ENCODE assay signal across 21 cellular contexts in genomic region chr4:159204566-159204965, GRCh38.
DNase-seq lines count a peak whose midpoint lies in the region; ATAC-seq and TF ChIP-seq lines count a peak whose summit lies in the region.
"Had no signal": no experiment of that assay in that cellular context is flagged by ENCODE, and none has a peak within 500 bp of the region (broad histone marks: within the 10 kb centered on the region; RNA-seq: fewer than 3 reads in every experiment).

No MANE protein-coding gene starts in this region.

- peaks cover 2% of the 10 kb centered on the region for H3K36me3 Mint-ChIP-seq in T-helper 1 cell treated with Interleukin-12 subunit alpha and Interleukin-12 subunit beta and Interleukin-4 antibody, amounts not matched to agents 30 μg/mL and 1 μg/mL, for 36 hours (ENCODE audit: low read depth)
- peaks cover 16% of the 10 kb centered on the region for H3K36me3 Mint-ChIP-seq in endodermal cell (ENCODE audit: low read depth)

- no peaks in the 10 kb centered on the region for H3K9me3 Mint-ChIP-seq in T-helper 1 cell treated with Interleukin-12 subunit alpha and Interleukin-12 subunit beta and Interleukin-4 antibody, amounts not matched to agents 30 μg/mL and 1 μg/mL, for 36 hours
- no peaks in the 10 kb centered on the region for H3K9me3 Mint-ChIP-seq in endodermal cell
- H3K9me3 Mint-ChIP-seq: CD4-positive, alpha-beta memory T cell; memory B cell had no signal

- TF ChIP-seq CTCF in GM12865 (IDR thresholded peaks at IDR 0.05; ENCODE audit: insufficient read depth, low read depth, low read length, missing control alignments) = no peak
- TF ChIP-seq CTCF in endodermal cell (conservative IDR thresholded peaks at IDR 0.05) = no peak
- TF ChIP-seq CTCF in omental fat pad (IDR thresholded peaks at IDR 0.05) = no peak

- H3K4me1 ChIP-seq in endodermal cell (ENCODE audit: control insufficient read depth, insufficient read depth, low read length) = peaks cover 3% of the 10 kb centered on the region

- peak; percentile 87 for DNase-seq in NCI-H748 (lab: John Stamatoyannopoulos, UW; ENCODE audit: unreplicated experiment)
- no peak for DNase-seq in NCI-H748 treated with DMSO at 0.1 percent for 48 hours (lab: John Stamatoyannopoulos, UW)
- peak; percentile 62 for DNase-seq in GM12865 (ENCODE audit: low read depth)
- DNase-seq in endodermal cell = no peak
- no peak for DNase-seq in omental fat pad (ENCODE audit: low spot score)
- DNase-seq in NK-92 (lab: John Stamatoyannopoulos, UW; ENCODE audit: unreplicated experiment) = no peak
- no peak for DNase-seq in EL
- DNase-seq: activated CD4-positive, alpha-beta T cell treated with anti-CD3 and anti-CD28 coated beads, Interleukin-2, amount 50 U/mL, for 1 hour; activated CD8-positive, alpha-beta memory T cell treated with anti-CD3 and anti-CD28 coated beads, Interleukin-2, amount 50 U/mL, for 48 hours; activated effector memory CD4-positive, alpha-beta T cell treated with anti-CD3 and anti-CD28 coated beads, Interleukin-2, amount 50 U/mL, for 16 hours; brain microvascular endothelial cell; CD4-positive, alpha-beta memory T cell; GM23248; kidney glomerular epithelial cell; NCI-H2107; NCI-H510A; nucleus accumbens; upper lobe of left lung had no signal

- H3K4me1 Mint-ChIP-seq in T-helper 1 cell treated with Interleukin-12 subunit alpha and Interleukin-12 subunit beta and Interleukin-4 antibody, amounts not matched to agents 30 μg/mL and 1 μg/mL, for 36 hours (ENCODE audit: low read depth) = peaks cover 37% of the 10 kb centered on the region
- H3K4me1 Mint-ChIP-seq in endodermal cell = peaks cover 43% of the 10 kb centered on the region

- no peaks in the 10 kb centered on the region for H3K27me3 Mint-ChIP-seq in T-helper 1 cell treated with Interleukin-12 subunit alpha and Interleukin-12 subunit beta and Interleukin-4 antibody, amounts not matched to agents 30 μg/mL and 1 μg/mL, for 36 hours (ENCODE audit: low read depth)
- H3K27me3 Mint-ChIP-seq in endodermal cell (ENCODE audit: insufficient read depth) = no peaks in the 10 kb centered on the region
- H3K27me3 Mint-ChIP-seq: CD4-positive, alpha-beta memory T cell had no signal

- no peaks in the 10 kb centered on the region for H3K9me3 ChIP-seq in endodermal cell (ENCODE audit: control insufficient read depth, low read length)
- H3K9me3 ChIP-seq: upper lobe of left lung had no signal

- ATAC-seq in omental fat pad (ENCODE audit: low FRiP score) = no peak

- H3K9ac ChIP-seq in endodermal cell (ENCODE audit: extremely low read depth, low read length, poor library complexity, severe bottlenecking) = no peak overlapping the region
- H3K9ac ChIP-seq: GM23248 had no signal

- H3K27me3 ChIP-seq in endodermal cell (ENCODE audit: control insufficient read depth, insufficient read depth, low read length, poor library complexity, severe bottlenecking) = no peaks in the 10 kb centered on the region
- H3K27me3 ChIP-seq: brain microvascular endothelial cell, upper lobe of left lung had no signal

- H3K4me3 Mint-ChIP-seq in T-helper 1 cell treated with Interleukin-12 subunit alpha and Interleukin-12 subunit beta and Interleukin-4 antibody, amounts not matched to agents 30 μg/mL and 1 μg/mL, for 36 hours = no peak overlapping the region
- peak overlapping the region; percentile 14 for H3K4me3 Mint-ChIP-seq in endodermal cell
- H3K4me3 Mint-ChIP-seq: memory B cell had no signal

- H3K27ac Mint-ChIP-seq in T-helper 1 cell treated with Interleukin-12 subunit alpha and Interleukin-12 subunit beta and Interleukin-4 antibody, amounts not matched to agents 30 μg/mL and 1 μg/mL, for 36 hours = peak overlapping the region; percentile 53
- peak overlapping the region; percentile 78 for H3K27ac Mint-ChIP-seq in endodermal cell
- H3K27ac Mint-ChIP-seq: memory B cell had no signal

- 64 to 86% methylated on average over 6 of the region's 6 CpGs for WGBS in endodermal cell (ENCODE audit: insufficient coverage in 1 of 2, insufficient read length in 1 of 2), 2 experiments

- no peak overlapping the region for H3K27ac ChIP-seq in endodermal cell (ENCODE audit: low read depth, low read length)
- H3K27ac ChIP-seq: brain microvascular endothelial cell, GM23248, SK-N-MC, upper lobe of left lung had no signal

- H3K4me3 ChIP-seq in GM12865 (ENCODE audit: low read depth, low read length) (no peak overlapping the region), endodermal cell (ENCODE audit: low read length) (peak overlapping the region; percentile 67)
- H3K4me3 ChIP-seq: GM23248, SK-N-MC, upper lobe of left lung had no signal

- peaks cover 6% of the 10 kb centered on the region for H3K36me3 ChIP-seq in endodermal cell (ENCODE audit: control insufficient read depth, insufficient read depth, low read length)
- H3K36me3 ChIP-seq: brain microvascular endothelial cell, upper lobe of left lung had no signal

Comparison
In these comparisons a context has a peak if more than half of its experiments do, and no peak if none do; other contexts are left out.
1. DNase-seq: peak in NCI-H748 (single experiment) and GM12865 (single experiment); none in NCI-H748 treated with DMSO at 0.1 percent for 48 hours (single experiment), endodermal cell (single experiment), omental fat pad (single experiment), NK-92 (single experiment) and EL (single experiment).